25 cellular contexts compared by ENCODE assay signal in genomic region chr10:71033396-71033980, GRCh38.
DNase-seq lines count a peak whose midpoint lies in the region; ATAC-seq and TF ChIP-seq lines count a peak whose summit lies in the region.
"Had no signal": no experiment of that assay in that cellular context is flagged by ENCODE, and none has a peak within 500 bp of the region (broad histone marks: within the 10 kb centered on the region; RNA-seq: fewer than 3 reads in every experiment).

No MANE protein-coding gene starts in this region.

- H3K14ac ChIP-seq in neuronal stem cell (ENCODE audit: low read length) (peak overlapping the region; percentile 50), mesenchymal stem cell (ENCODE audit: low read length in 2 of 2) (no peak overlapping the region)

- H2BK5ac ChIP-seq in neuronal stem cell (ENCODE audit: low read length), result no peak overlapping the region
- H2BK5ac ChIP-seq in mesenchymal stem cell (ENCODE audit: low read depth, low read length, poor library complexity, severe bottlenecking), result no peak overlapping the region

- H3K4me3 ChIP-seq in DND-41 (ENCODE audit: low read depth in 1 of 2, low read length in 2 of 2) (no peak overlapping the region), NB4 (ENCODE audit: low read depth, low read length) (no peak overlapping the region), neuronal stem cell (ENCODE audit: low read length in 2 of 2) (no peak overlapping the region), mesenchymal stem cell (ENCODE audit: insufficient read depth in 1 of 2, low read depth in 1 of 2, low read length in 2 of 2) (no peak overlapping the region)
- H3K4me3 ChIP-seq: coronary artery, GM23248, skin epidermis, transverse colon had no signal

- H3K27me3 ChIP-seq in DND-41 (ENCODE audit: insufficient read depth, low read length, poor library complexity), result peaks cover 3% of the 10 kb centered on the region
- peaks cover 0 to 7% (median 0%) of the 10 kb centered on the region in 3 experiments for H3K27me3 ChIP-seq in neuronal stem cell (ENCODE audit: control insufficient read depth in 3 of 3, insufficient read depth in 3 of 3, low read depth in 1 of 3, low read length in 3 of 3)
- H3K27me3 ChIP-seq in mesenchymal stem cell (ENCODE audit: control insufficient read depth in 1 of 2, insufficient read depth in 1 of 2, low read length in 2 of 2), result peaks cover 47 to 67% of the 10 kb centered on the region in 2 experiments
- H3K27me3 ChIP-seq: transverse colon had no signal

- peaks cover 2% of the 10 kb centered on the region for H4K20me1 ChIP-seq in DND-41 (ENCODE audit: insufficient read depth, low read length)

- no peak overlapping the region for H2AFZ ChIP-seq in DND-41 (ENCODE audit: low read depth, low read length)
- H2AFZ ChIP-seq in neuronal stem cell (ENCODE audit: low read length), result no peak overlapping the region
- H2AFZ ChIP-seq in mesenchymal stem cell (ENCODE audit: low read depth, low read length), result no peak overlapping the region
- H2AFZ ChIP-seq: GM23248 had no signal

- H2BK12ac ChIP-seq in neuronal stem cell (ENCODE audit: low read length) (peak overlapping the region; percentile 25), mesenchymal stem cell (ENCODE audit: low read length in 2 of 2) (no peak overlapping the region)

- H4K8ac ChIP-seq in neuronal stem cell (ENCODE audit: low read depth, low read length) (no peak overlapping the region), mesenchymal stem cell (ENCODE audit: low read length) (no peak overlapping the region)

- H3K27ac ChIP-seq in DND-41 (ENCODE audit: low read length) (no peak overlapping the region), neuronal stem cell (replicated peaks; ENCODE audit: low read length) (no peak overlapping the region), mesenchymal stem cell (ENCODE audit: low read length, poor library complexity, severe bottlenecking) (no peak overlapping the region)
- H3K27ac ChIP-seq: coronary artery, GM23248, skin epidermis, transverse colon had no signal

- H3K27ac Mint-ChIP-seq in endothelial cell (ENCODE audit: unreplicated experiment), result no peak overlapping the region
- H3K27ac Mint-ChIP-seq in activated CD4-positive, alpha-beta T cell treated with anti-CD3 and anti-CD28 coated beads, Interleukin-2, amount 10 ng/mL, durations not matched to agents 7 days and 5 days, result no peak overlapping the region
- H3K27ac Mint-ChIP-seq: activated B cell treated with CpG ODN at 0.5 μM for 24 hours; activated naive CD4-positive, alpha-beta T cell treated with anti-CD3 and anti-CD28 coated beads, Interleukin-2, amount 10 ng/mL, durations not matched to agents 7 days and 5 days; CD8-positive, alpha-beta T cell had no signal

- H3K4me1 ChIP-seq in DND-41 (ENCODE audit: insufficient read depth, low read length), result no peaks in the 10 kb centered on the region
- H3K4me1 ChIP-seq in neuronal stem cell (ENCODE audit: control insufficient read depth in 2 of 2, insufficient read depth in 1 of 2, low read depth in 1 of 2, low read length in 2 of 2), result peaks cover 0 to 10% of the 10 kb centered on the region in 2 donors
- peaks cover 5% of the 10 kb centered on the region for H3K4me1 ChIP-seq in mesenchymal stem cell (ENCODE audit: control insufficient read depth, insufficient read depth, low read depth, low read length)
- H3K4me1 ChIP-seq: transverse colon had no signal

- H3K9ac ChIP-seq in DND-41 (ENCODE audit: low read depth, low read length) (no peak overlapping the region), neuronal stem cell (ENCODE audit: low read depth, low read length, poor library complexity) (no peak overlapping the region), mesenchymal stem cell (ENCODE audit: low read length) (no peak overlapping the region)
- H3K9ac ChIP-seq: GM23248 had no signal

- H2BK120ac ChIP-seq in neuronal stem cell (ENCODE audit: low read depth, low read length), result no peak overlapping the region
- H2BK120ac ChIP-seq in mesenchymal stem cell (ENCODE audit: low read depth, low read length), result no peak overlapping the region

- H3K9me3 Mint-ChIP-seq in endothelial cell (ENCODE audit: unreplicated experiment), result no peaks in the 10 kb centered on the region
- H3K9me3 Mint-ChIP-seq in activated CD4-positive, alpha-beta T cell treated with anti-CD3 and anti-CD28 coated beads, Interleukin-2, amount 10 ng/mL, durations not matched to agents 7 days and 5 days, result no peaks in the 10 kb centered on the region
- H3K9me3 Mint-ChIP-seq: activated B cell treated with CpG ODN at 0.5 μM for 24 hours; activated naive CD4-positive, alpha-beta T cell treated with anti-CD3 and anti-CD28 coated beads, Interleukin-2, amount 10 ng/mL, durations not matched to agents 7 days and 5 days; CD8-positive, alpha-beta T cell had no signal

- WGBS in neuronal stem cell (ENCODE audit: extremely low coverage in 2 of 2, insufficient read length in 2 of 2, insufficient replicate concordance in 1 of 2), 2 donors, result no CpG with 5 or more reads among the region's 16 CpGs
- WGBS in mesenchymal stem cell, result 85% methylated on average over 16 of the region's 16 CpGs

- no peak for ATAC-seq in DND-41 (ENCODE audit: insufficient read depth, low read depth)
- no peak for ATAC-seq in GM19452 (IDR thresholded peaks at IDR 0.05; ENCODE audit: unreplicated experiment)
- ATAC-seq: CD8-positive, alpha-beta T cell; left colon; Panc1 had no signal

- no peak for DNase-seq in DND-41
- DNase-seq in NB4 (ENCODE audit: low read depth), result no peak
- DNase-seq in endothelial cell (ENCODE audit: low spot score), result no peak
- no peak for DNase-seq in neuronal stem cell (ENCODE audit: low spot score)
- no peak for DNase-seq in mesenchymal stem cell
- DNase-seq in activated CD4-positive, alpha-beta T cell treated with anti-CD3 and anti-CD28 coated beads, Interleukin-2, amount 10 ng/mL, durations not matched to agents 7 days and 5 days, result no peak
- no peak for DNase-seq in NCI-H526 (lab: John Stamatoyannopoulos, UW)
- DNase-seq: activated B cell treated with CpG ODN at 0.5 μM for 24 hours; activated CD4-positive, alpha-beta T cell treated with anti-CD3 and anti-CD28 coated beads, Interleukin-2, amount 50 U/mL, for 4 hours; activated naive CD4-positive, alpha-beta T cell treated with anti-CD3 and anti-CD28 coated beads, Interleukin-2, amount 10 ng/mL, durations not matched to agents 7 days and 5 days; CD8-positive, alpha-beta T cell; DMS153; effector memory CD4-positive, alpha-beta T cell; GM23248; head of caudate nucleus; left colon; NCI-H1048; NCI-H1694 treated with DMSO at 0.1 percent for 48 hours; NCI-H69; stimulated activated CD4-positive, alpha-beta T cell treated with anti-CD3 and anti-CD28 coated beads, Interleukin-1b, Interleukin-23, amount 100 ng/mL, for 48 hours; transverse colon had no signal

- H3K23ac ChIP-seq in neuronal stem cell (ENCODE audit: low read depth, low read length, poor library complexity), result peak overlapping the region; percentile 70
- H3K23ac ChIP-seq in mesenchymal stem cell (ENCODE audit: low read length in 2 of 2), result no peak overlapping the region

- no peaks in the 10 kb centered on the region for H3K79me2 ChIP-seq in DND-41 (ENCODE audit: insufficient read depth, low read length)

- no peaks in the 10 kb centered on the region for H3K9me3 ChIP-seq in DND-41 (ENCODE audit: insufficient read depth, low read length, severe bottlenecking)
- no peaks in the 10 kb centered on the region for H3K9me3 ChIP-seq in neuronal stem cell (replicated peaks in 1 of 2; ENCODE audit: control insufficient read depth in 2 of 2, insufficient read depth in 1 of 2, low read depth in 1 of 2, low read length in 2 of 2)
- H3K9me3 ChIP-seq in mesenchymal stem cell (ENCODE audit: control insufficient read depth, low read length), result no peaks in the 10 kb centered on the region
- H3K9me3 ChIP-seq: transverse colon had no signal

- H3K4me3 Mint-ChIP-seq in endothelial cell (ENCODE audit: unreplicated experiment), result no peak overlapping the region
- no peak overlapping the region for H3K4me3 Mint-ChIP-seq in activated CD4-positive, alpha-beta T cell treated with anti-CD3 and anti-CD28 coated beads, Interleukin-2, amount 10 ng/mL, durations not matched to agents 7 days and 5 days
- H3K4me3 Mint-ChIP-seq: activated B cell treated with CpG ODN at 0.5 μM for 24 hours; activated naive CD4-positive, alpha-beta T cell treated with anti-CD3 and anti-CD28 coated beads, Interleukin-2, amount 10 ng/mL, durations not matched to agents 7 days and 5 days; CD8-positive, alpha-beta T cell had no signal

- H3K36me3 Mint-ChIP-seq in endothelial cell (ENCODE audit: low read depth, unreplicated experiment), result peaks cover 3% of the 10 kb centered on the region
- no peaks in the 10 kb centered on the region for H3K36me3 Mint-ChIP-seq in activated CD4-positive, alpha-beta T cell treated with anti-CD3 and anti-CD28 coated beads, Interleukin-2, amount 10 ng/mL, durations not matched to agents 7 days and 5 days (ENCODE audit: low read depth)
- H3K36me3 Mint-ChIP-seq: activated naive CD4-positive, alpha-beta T cell treated with anti-CD3 and anti-CD28 coated beads, Interleukin-2, amount 10 ng/mL, durations not matched to agents 7 days and 5 days; CD8-positive, alpha-beta T cell had no signal

- CTCF ChIA-PET in activated CD4-positive, alpha-beta T cell treated with anti-CD3 and anti-CD28 coated beads, Interleukin-2, amount 10 ng/mL, durations not matched to agents 7 days and 5 days (lab: Charles Lee), result no interaction called here

- H3K4me1 Mint-ChIP-seq in endothelial cell (ENCODE audit: unreplicated experiment), result peaks cover 20% of the 10 kb centered on the region
- no peaks in the 10 kb centered on the region for H3K4me1 Mint-ChIP-seq in activated CD4-positive, alpha-beta T cell treated with anti-CD3 and anti-CD28 coated beads, Interleukin-2, amount 10 ng/mL, durations not matched to agents 7 days and 5 days
- H3K4me1 Mint-ChIP-seq: activated B cell treated with CpG ODN at 0.5 μM for 24 hours; activated naive CD4-positive, alpha-beta T cell treated with anti-CD3 and anti-CD28 coated beads, Interleukin-2, amount 10 ng/mL, durations not matched to agents 7 days and 5 days had no signal

- H4K91ac ChIP-seq in neuronal stem cell (ENCODE audit: low read depth, low read length, poor library complexity) (no peak overlapping the region), mesenchymal stem cell (ENCODE audit: low read length) (no peak overlapping the region)

- peak overlapping the region; percentile 47 for H2AK5ac ChIP-seq in neuronal stem cell (ENCODE audit: low read depth, low read length)
- no peak overlapping the region for H2AK5ac ChIP-seq in mesenchymal stem cell (ENCODE audit: low read length, severe bottlenecking)

- peaks cover 5% of the 10 kb centered on the region for H3K27me3 Mint-ChIP-seq in endothelial cell (ENCODE audit: unreplicated experiment)
- no peaks in the 10 kb centered on the region for H3K27me3 Mint-ChIP-seq in activated CD4-positive, alpha-beta T cell treated with anti-CD3 and anti-CD28 coated beads, Interleukin-2, amount 10 ng/mL, durations not matched to agents 7 days and 5 days
- H3K27me3 Mint-ChIP-seq: activated B cell treated with CpG ODN at 0.5 μM for 24 hours; activated naive CD4-positive, alpha-beta T cell treated with anti-CD3 and anti-CD28 coated beads, Interleukin-2, amount 10 ng/mL, durations not matched to agents 7 days and 5 days had no signal

- POLR2A ChIA-PET in activated CD4-positive, alpha-beta T cell treated with anti-CD3 and anti-CD28 coated beads, Interleukin-2, amount 10 ng/mL, durations not matched to agents 7 days and 5 days (lab: Charles Lee), result no interaction called here

- H3K36me3 ChIP-seq in DND-41 (ENCODE audit: insufficient read depth, low read length) (no peaks in the 10 kb centered on the region), neuronal stem cell (replicated peaks in 1 of 2; ENCODE audit: control insufficient read depth in 2 of 2, insufficient read depth in 2 of 2, low read length in 2 of 2) (no peaks in the 10 kb centered on the region), mesenchymal stem cell (ENCODE audit: control insufficient read depth in 1 of 2, insufficient read depth in 2 of 2, low read depth in 1 of 2, low read length in 2 of 2) (no peaks in the 10 kb centered on the region)
- H3K36me3 ChIP-seq: transverse colon had no signal

- no peaks in the 10 kb centered on the region for H3K79me1 ChIP-seq in neuronal stem cell (ENCODE audit: low read depth, low read length)
- H3K79me1 ChIP-seq in mesenchymal stem cell (replicated peaks; ENCODE audit: low read length, poor library complexity, severe bottlenecking), result no peaks in the 10 kb centered on the region

- H3K18ac ChIP-seq in neuronal stem cell (ENCODE audit: low read length), result peak overlapping the region; percentile 84
- H3K18ac ChIP-seq in mesenchymal stem cell (ENCODE audit: low read depth in 1 of 2, low read length in 2 of 2), result no peak overlapping the region

- TF ChIP-seq POLR2A in NB4 (IDR thresholded peaks at IDR 0.05; ENCODE audit: extremely low read depth, insufficient read length), result no peak

- no peak overlapping the region for H3K4me2 ChIP-seq in DND-41 (ENCODE audit: insufficient read depth, low read length)
- no peak overlapping the region for H3K4me2 ChIP-seq in neuronal stem cell (ENCODE audit: insufficient read depth, low read length, poor library complexity, severe bottlenecking)
- no peak overlapping the region for H3K4me2 ChIP-seq in mesenchymal stem cell (ENCODE audit: low read length, poor library complexity, severe bottlenecking)

- H2BK15ac ChIP-seq in neuronal stem cell (ENCODE audit: low read length), result no peak overlapping the region
- no peak overlapping the region for H2BK15ac ChIP-seq in mesenchymal stem cell (ENCODE audit: low read depth, poor library complexity, severe bottlenecking)

- H3K4ac ChIP-seq in neuronal stem cell (ENCODE audit: low read length) (no peak overlapping the region), mesenchymal stem cell (ENCODE audit: low read depth in 1 of 2, low read length in 2 of 2) (no peak overlapping the region)

- peak; percentile 16 for TF ChIP-seq CTCF in DND-41 (IDR thresholded peaks at IDR 0.05; ENCODE audit: borderline replicate concordance, extremely low read depth, low read length, poor library complexity, severe bottlenecking)
- peak; percentile 7 for TF ChIP-seq CTCF in NB4 (IDR thresholded peaks at IDR 0.05; ENCODE audit: low read depth, low read length)
- TF ChIP-seq CTCF in endothelial cell (IDR thresholded peaks at IDR 0.05; ENCODE audit: unreplicated experiment), result peak; percentile 50
